8 cellular contexts compared by ENCODE assay signal in the genomic region with DNA sequence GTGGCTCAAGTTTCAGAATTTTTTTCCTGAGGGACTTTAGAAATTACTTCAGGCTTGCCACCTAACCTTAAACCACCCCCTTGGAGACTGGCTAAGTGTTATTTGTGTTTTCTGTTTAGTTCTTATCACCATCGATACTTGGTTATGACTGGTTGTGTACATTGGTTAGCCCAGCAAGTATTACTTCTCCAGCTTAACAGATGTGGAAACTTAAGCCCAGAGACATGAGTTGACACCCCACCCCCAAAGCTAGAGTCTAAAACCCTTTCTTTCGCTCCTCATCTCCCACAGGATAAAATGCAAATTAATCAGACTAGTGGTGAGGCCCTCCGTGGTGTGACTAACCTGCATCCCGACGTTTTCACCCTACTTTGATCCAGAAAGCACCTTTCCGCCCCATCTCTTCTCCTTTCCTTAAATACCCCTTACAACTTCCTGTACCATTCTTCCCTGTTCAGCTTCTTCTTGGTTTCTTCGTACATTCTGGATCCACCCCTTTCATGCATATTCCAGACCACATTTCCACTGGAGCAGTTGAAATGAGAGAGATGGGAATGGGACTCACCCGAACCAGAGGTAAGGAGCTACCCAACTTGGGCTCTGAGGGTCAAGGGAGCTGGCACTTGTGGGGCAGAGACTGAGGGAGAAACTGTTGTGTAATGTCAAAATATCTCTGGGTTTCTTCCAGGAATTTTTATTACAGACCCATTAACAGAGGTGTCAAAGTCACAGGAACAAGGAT. TPM values are rescaled to one million over a fixed set of nuclear protein-coding genes. Genes with fewer than 3 reads are reported as not detected.
DNase-seq lines count a peak whose midpoint lies in the region; ATAC-seq and TF ChIP-seq lines count a peak whose summit lies in the region.

No MANE protein-coding gene starts in this region.

- peaks cover 31% of the 10 kb centered on the region for H4K20me1 ChIP-seq in hepatocyte (ENCODE audit: insufficient read depth, poor library complexity, severe bottlenecking)

- peak overlapping the region; percentile 64 for H2AFZ ChIP-seq in hepatocyte

- peak overlapping the region; percentile 16 for H3K4me3 ChIP-seq in hepatocyte

- DNase-seq in activated CD4-positive, alpha-beta T cell treated with anti-CD3 and anti-CD28 coated beads, Interleukin-2, amount 10 ng/mL, durations not matched to agents 24 days and 14 days = no peak
- DNase-seq in activated CD4-positive, alpha-beta T cell treated with anti-CD3 and anti-CD28 coated beads, Interleukin-2, amount 50 U/mL, for 48 hours = no peak
- DNase-seq in WTC11 (ENCODE audit: low spot score) (no peak), hepatocyte (ENCODE audit: low spot score) (peak; percentile 51), hippocampal formation (lab: John Stamatoyannopoulos, UW) (no peak), HUDEP-2 (lab: John Stamatoyannopoulos, UW; ENCODE audit: unreplicated experiment in 76 of 76) (no peak)

- intact Hi-C loops in activated CD4-positive, alpha-beta T cell treated with anti-CD3 and anti-CD28 coated beads, Interleukin-2, amount 10 ng/mL, durations not matched to agents 24 days and 14 days (cut with micrococcal nuclease) = loop anchor here (1.0 to 5.0 kb wide), 5 partner anchors 10 to 730 kb away; a partner anchor contains a TSS

- H3K9me3 ChIP-seq in hepatocyte (ENCODE audit: low read depth) = no peaks in the 10 kb centered on the region

- TF ChIP-seq CTCF in WTC11 (IDR thresholded peaks at IDR 0.05) (no peak), hepatocyte (IDR thresholded peaks at IDR 0.05; ENCODE audit: poor library complexity) (no peak)

- peak overlapping the region; percentile 82 for H3K4me2 ChIP-seq in hepatocyte

- WGBS in hepatocyte (ENCODE audit: low lambda C conversion rate, missing lambda C conversion rate) = 30% methylated on average over 8 of the region's 8 CpGs

- ATAC-seq in HG03095 (IDR thresholded peaks at IDR 0.05; ENCODE audit: unreplicated experiment) = peak; percentile 18
- ATAC-seq in WTC11 = no peak
- ATAC-seq in stimulated activated memory B cell treated with anti-CD40 and anti-IgM and Interleukin-4, amounts not matched to agents 10 μg/mL and 1 μg/mL and 100 μg/mL, for 72 hours = peak; percentile 26

- no peaks in the 10 kb centered on the region for H3K9me2 ChIP-seq in hepatocyte (replicated peaks; ENCODE audit: insufficient read depth)

- no peaks in the 10 kb centered on the region for H3K27me3 Mint-ChIP-seq in activated CD4-positive, alpha-beta T cell treated with anti-CD3 and anti-CD28 coated beads, Interleukin-2, amount 10 ng/mL, durations not matched to agents 24 days and 14 days
- H3K27me3 Mint-ChIP-seq in WTC11 (ENCODE audit: low read depth) = no peaks in the 10 kb centered on the region; the same call in 1 of the 2 replicates
- no peaks in the 10 kb centered on the region for H3K27me3 Mint-ChIP-seq in stimulated activated memory B cell treated with anti-CD40 and anti-IgM and Interleukin-4, amounts not matched to agents 10 μg/mL and 1 μg/mL and 100 μg/mL, for 72 hours

- peaks cover 13% of the 10 kb centered on the region for H3K9me3 Mint-ChIP-seq in activated CD4-positive, alpha-beta T cell treated with anti-CD3 and anti-CD28 coated beads, Interleukin-2, amount 10 ng/mL, durations not matched to agents 24 days and 14 days
- H3K9me3 Mint-ChIP-seq in WTC11 = peaks cover 6% of the 10 kb centered on the region
- peaks cover 3% of the 10 kb centered on the region for H3K9me3 Mint-ChIP-seq in stimulated activated memory B cell treated with anti-CD40 and anti-IgM and Interleukin-4, amounts not matched to agents 10 μg/mL and 1 μg/mL and 100 μg/mL, for 72 hours

- H3K36me3 ChIP-seq in hepatocyte (replicated peaks; ENCODE audit: insufficient read depth, low read depth) = no peaks in the 10 kb centered on the region

- CTCF ChIA-PET in WTC11 (lab: Charles Lee) = interaction anchor here (1.1 to 2.5 kb wide), 2 partner anchors 27 to 91 kb away, joined by 4 to 13 read pairs; no protein-coding TSS in a partner anchor

- peak overlapping the region; percentile 98 for H3K27ac ChIP-seq in hepatocyte

- POLR2A ChIA-PET in WTC11 (lab: Charles Lee) = interaction anchor here (0.6 to 1.1 kb wide), 2 partner anchors 138 to 167 kb away, joined by 4 to 6 read pairs; a partner anchor contains a TSS

- peaks cover 62% of the 10 kb centered on the region for H3K4me1 Mint-ChIP-seq in activated CD4-positive, alpha-beta T cell treated with anti-CD3 and anti-CD28 coated beads, Interleukin-2, amount 10 ng/mL, durations not matched to agents 24 days and 14 days
- H3K4me1 Mint-ChIP-seq in WTC11 = peaks cover 25% of the 10 kb centered on the region
- peaks cover 78% of the 10 kb centered on the region for H3K4me1 Mint-ChIP-seq in stimulated activated memory B cell treated with anti-CD40 and anti-IgM and Interleukin-4, amounts not matched to agents 10 μg/mL and 1 μg/mL and 100 μg/mL, for 72 hours

- H3K4me1 ChIP-seq in hepatocyte (ENCODE audit: insufficient read depth) = peaks cover 27% of the 10 kb centered on the region

- no peaks in the 10 kb centered on the region for H3K27me3 ChIP-seq in hepatocyte

- H3K27ac Mint-ChIP-seq in activated CD4-positive, alpha-beta T cell treated with anti-CD3 and anti-CD28 coated beads, Interleukin-2, amount 10 ng/mL, durations not matched to agents 24 days and 14 days = peak overlapping the region; percentile 98
- peak overlapping the region; percentile 18 for H3K27ac Mint-ChIP-seq in WTC11
- peak overlapping the region; percentile 95 for H3K27ac Mint-ChIP-seq in stimulated activated memory B cell treated with anti-CD40 and anti-IgM and Interleukin-4, amounts not matched to agents 10 μg/mL and 1 μg/mL and 100 μg/mL, for 72 hours

- peaks cover 11% of the 10 kb centered on the region for H3K36me3 Mint-ChIP-seq in activated CD4-positive, alpha-beta T cell treated with anti-CD3 and anti-CD28 coated beads, Interleukin-2, amount 10 ng/mL, durations not matched to agents 24 days and 14 days (ENCODE audit: low read depth)
- peaks cover 3% of the 10 kb centered on the region; the same call in 1 of the 2 replicates for H3K36me3 Mint-ChIP-seq in WTC11
- H3K36me3 Mint-ChIP-seq in stimulated activated memory B cell treated with anti-CD40 and anti-IgM and Interleukin-4, amounts not matched to agents 10 μg/mL and 1 μg/mL and 100 μg/mL, for 72 hours = peaks cover 35% of the 10 kb centered on the region

- peaks cover 33% of the 10 kb centered on the region for H3K79me2 ChIP-seq in hepatocyte

- peak overlapping the region; percentile 83 for H3K4me3 Mint-ChIP-seq in activated CD4-positive, alpha-beta T cell treated with anti-CD3 and anti-CD28 coated beads, Interleukin-2, amount 10 ng/mL, durations not matched to agents 24 days and 14 days
- peak overlapping the region; percentile 76 for H3K4me3 Mint-ChIP-seq in WTC11
- peak overlapping the region; percentile 90 for H3K4me3 Mint-ChIP-seq in stimulated activated memory B cell treated with anti-CD40 and anti-IgM and Interleukin-4, amounts not matched to agents 10 μg/mL and 1 μg/mL and 100 μg/mL, for 72 hours

TF ChIP-seq in WTC11, 78 proteins besides CTCF, POLR2A, EP300 and RAD21 (continues in another document):
- TF ChIP-seq, protein P1, sequence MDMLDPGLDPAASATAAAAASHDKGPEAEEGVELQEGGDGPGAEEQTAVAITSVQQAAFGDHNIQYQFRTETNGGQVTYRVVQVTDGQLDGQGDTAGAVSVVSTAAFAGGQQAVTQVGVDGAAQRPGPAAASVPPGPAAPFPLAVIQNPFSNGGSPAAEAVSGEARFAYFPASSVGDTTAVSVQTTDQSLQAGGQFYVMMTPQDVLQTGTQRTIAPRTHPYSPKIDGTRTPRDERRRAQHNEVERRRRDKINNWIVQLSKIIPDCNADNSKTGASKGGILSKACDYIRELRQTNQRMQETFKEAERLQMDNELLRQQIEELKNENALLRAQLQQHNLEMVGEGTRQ (CRISPR knock-in tag; IDR thresholded peaks at IDR 0.05) = no peak
- TF ChIP-seq, protein P2, sequence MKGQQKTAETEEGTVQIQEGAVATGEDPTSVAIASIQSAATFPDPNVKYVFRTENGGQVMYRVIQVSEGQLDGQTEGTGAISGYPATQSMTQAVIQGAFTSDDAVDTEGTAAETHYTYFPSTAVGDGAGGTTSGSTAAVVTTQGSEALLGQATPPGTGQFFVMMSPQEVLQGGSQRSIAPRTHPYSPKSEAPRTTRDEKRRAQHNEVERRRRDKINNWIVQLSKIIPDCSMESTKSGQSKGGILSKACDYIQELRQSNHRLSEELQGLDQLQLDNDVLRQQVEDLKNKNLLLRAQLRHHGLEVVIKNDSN (CRISPR knock-in tag; IDR thresholded peaks at IDR 0.05) = no peak
- TF ChIP-seq, protein P3, sequence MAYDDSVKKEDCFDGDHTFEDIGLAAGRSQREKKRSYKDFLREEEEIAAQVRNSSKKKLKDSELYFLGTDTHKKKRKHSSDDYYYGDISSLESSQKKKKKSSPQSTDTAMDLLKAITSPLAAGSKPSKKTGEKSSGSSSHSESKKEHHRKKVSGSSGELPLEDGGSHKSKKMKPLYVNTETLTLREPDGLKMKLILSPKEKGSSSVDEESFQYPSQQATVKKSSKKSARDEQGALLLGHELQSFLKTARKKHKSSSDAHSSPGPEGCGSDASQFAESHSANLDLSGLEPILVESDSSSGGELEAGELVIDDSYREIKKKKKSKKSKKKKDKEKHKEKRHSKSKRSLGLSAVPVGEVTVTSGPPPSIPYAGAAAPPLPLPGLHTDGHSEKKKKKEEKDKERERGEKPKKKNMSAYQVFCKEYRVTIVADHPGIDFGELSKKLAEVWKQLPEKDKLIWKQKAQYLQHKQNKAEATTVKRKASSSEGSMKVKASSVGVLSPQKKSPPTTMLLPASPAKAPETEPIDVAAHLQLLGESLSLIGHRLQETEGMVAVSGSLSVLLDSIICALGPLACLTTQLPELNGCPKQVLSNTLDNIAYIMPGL (CRISPR knock-in tag; IDR thresholded peaks at IDR 0.05) = no peak
- TF ChIP-seq FOXP1 (CRISPR knock-in tag; IDR thresholded peaks at IDR 0.05; ENCODE audit: borderline replicate concordance) (no peak), ZNF416 (CRISPR knock-in tag; IDR thresholded peaks at IDR 0.05) (no peak), SMAD4 (CRISPR knock-in tag; IDR thresholded peaks at IDR 0.05) (no peak), ATF1 (CRISPR knock-in tag; IDR thresholded peaks at IDR 0.05) (no peak), NFATC4 (CRISPR knock-in tag; IDR thresholded peaks at IDR 0.05) (no peak), NR3C1 (CRISPR knock-in tag; conservative IDR thresholded peaks at IDR 0.05; ENCODE audit: low read depth) (no peak)

RNA-seq across cellular contexts. Expression of a gene that starts 0.8 kb away (rescaled TPM):
- total RNA-seq in activated CD4-positive, alpha-beta T cell treated with anti-CD3 and anti-CD28 coated beads, Interleukin-2, amount 10 ng/mL, durations not matched to agents 24 days and 14 days = 53.7 and 57.5 TPM in 2 replicates
- total RNA-seq in WTC11 (2021) (26.9 to 31.7 TPM (median 31.3 TPM) in 3 replicates), hepatocyte (42.9 and 52.5 TPM in 2 replicates)
- 28.5 and 35.7 TPM in 2 replicates for polyA plus RNA-seq in hepatocyte

RNA-seq across cellular contexts. Expression of a gene that starts 29.6 kb away (rescaled TPM):
- 0.12 TPM in 1 of 2 replicates, not detected in the other for total RNA-seq in activated CD4-positive, alpha-beta T cell treated with anti-CD3 and anti-CD28 coated beads, Interleukin-2, amount 10 ng/mL, durations not matched to agents 24 days and 14 days
- 0.30 to 0.59 TPM (median 0.39 TPM) in 3 replicates for total RNA-seq in WTC11 (2021)
- 42.6 and 62.3 TPM in 2 replicates for total RNA-seq in hepatocyte
- 48.9 and 70.2 TPM in 2 replicates for polyA plus RNA-seq in hepatocyte

Comparison
In these comparisons a context has a peak if more than half of its experiments do, and no peak if none do; other contexts are left out.
1. H3K27ac Mint-ChIP-seq: peak in every context shown above with its lines; median percentile 98 in activated CD4-positive, alpha-beta T cell treated with anti-CD3 and anti-CD28 coated beads, Interleukin-2, amount 10 ng/mL, durations not matched to agents 24 days and 14 days; 95 in stimulated activated memory B cell treated with anti-CD40 and anti-IgM and Interleukin-4, amounts not matched to agents 10 μg/mL and 1 μg/mL and 100 μg/mL, for 72 hours; 18 in WTC11.
2. RNA of a gene that starts 29.6 kb away (total RNA-seq): 42.6 to 62.3 TPM in hepatocyte; 0.30 to 0.59 TPM in WTC11 and 0.12 TPM in activated CD4-positive, alpha-beta T cell treated with anti-CD3 and anti-CD28 coated beads, Interleukin-2, amount 10 ng/mL, durations not matched to agents 24 days and 14 days; every median in the first group is over 10 times any median in the second.
3. Peak in every context shown above with its lines, with median percentiles within 50 percentile points of each other: H3K4me3 Mint-ChIP-seq.